14 cellular contexts compared by ENCODE assay signal in the genomic region with DNA sequence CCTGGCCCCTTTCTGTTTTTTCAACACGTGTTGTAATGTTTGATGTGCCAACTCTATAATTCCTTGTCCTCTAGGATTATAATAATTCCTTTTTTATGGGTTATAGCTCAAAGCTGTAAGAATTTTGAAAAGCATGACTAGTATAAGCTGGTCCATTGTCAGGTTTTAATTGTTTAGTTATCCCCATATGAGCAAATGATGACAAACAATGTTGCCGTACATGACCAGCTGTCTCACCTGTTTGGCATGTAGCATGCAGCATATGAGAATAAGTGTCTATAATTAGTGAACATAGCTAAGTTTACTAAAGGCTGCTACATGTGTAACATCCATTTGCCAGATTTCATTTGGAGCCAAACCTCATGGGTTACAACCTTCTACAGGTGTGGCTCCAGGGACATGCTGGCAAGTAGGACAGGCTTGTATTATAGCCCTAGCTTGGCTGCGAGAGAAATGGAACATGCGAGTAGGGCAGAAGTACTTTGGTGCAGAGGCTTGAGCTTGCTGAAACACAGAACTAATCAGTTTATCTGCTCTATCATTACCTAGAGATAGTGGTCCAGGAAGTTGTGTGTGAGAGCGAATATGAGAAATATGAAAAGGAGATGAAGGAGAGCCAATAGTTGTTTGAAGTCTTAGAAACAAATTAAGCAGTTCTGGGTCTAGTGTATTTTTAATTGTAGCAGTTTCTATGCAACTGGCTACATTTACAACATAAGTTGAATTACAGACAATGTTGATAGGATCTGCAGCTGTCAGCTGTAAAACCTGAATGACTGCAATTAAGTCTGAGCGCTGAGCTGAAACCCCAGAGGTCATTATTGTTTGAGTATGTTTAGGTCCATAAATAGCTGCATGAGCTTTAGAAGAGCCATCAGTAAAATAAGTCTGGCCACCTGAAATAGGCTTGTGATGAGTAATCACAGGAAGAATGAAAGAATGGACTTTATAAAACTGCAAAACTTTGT. TPM values are rescaled to one million over a fixed set of nuclear protein-coding genes. Genes with fewer than 3 reads are reported as not detected.
DNase-seq lines count a peak whose midpoint lies in the region; ATAC-seq and TF ChIP-seq lines count a peak whose summit lies in the region.
"Had no signal": no experiment of that assay in that cellular context is flagged by ENCODE, and none has a peak within 500 bp of the region (broad histone marks: within the 10 kb centered on the region; RNA-seq: fewer than 3 reads in every experiment).

No MANE protein-coding gene starts in this region.

- peaks cover 2% of the 10 kb centered on the region for H3K79me2 ChIP-seq in trophoblast cell (ENCODE audit: control insufficient read depth, insufficient read depth, low read length, poor library complexity)

- no peaks in the 10 kb centered on the region for H3K36me3 ChIP-seq in HEK293 (ENCODE audit: control insufficient read depth in 2 of 2, insufficient read depth in 1 of 2, low read length in 2 of 2)
- H3K36me3 ChIP-seq in trophoblast cell (ENCODE audit: control insufficient read depth in 1 of 2, insufficient read depth in 2 of 2, low read length in 2 of 2), result no peaks in the 10 kb centered on the region
- H3K36me3 ChIP-seq: thoracic aorta had no signal

- H3K4me3 ChIP-seq in HEK293 (ENCODE audit: low read depth, low read length) (no peak overlapping the region), trophoblast cell (ENCODE audit: low read depth, low read length) (no peak overlapping the region)
- H3K4me3 ChIP-seq: thoracic aorta had no signal

- H3K4me2 ChIP-seq in trophoblast cell (ENCODE audit: low read length), result peak overlapping the region; percentile 18

- no peak overlapping the region for H3K27ac Mint-ChIP-seq in stimulated activated memory B cell treated with anti-CD40 and anti-IgM and Interleukin-4, amounts not matched to agents 10 μg/mL and 1 μg/mL and 100 μg/mL, for 72 hours
- no peak overlapping the region for H3K27ac Mint-ChIP-seq in activated CD4-positive, alpha-beta T cell treated with anti-CD3 and anti-CD28 coated beads, Interleukin-2, amount 10 ng/mL, durations not matched to agents 7 days and 5 days
- H3K27ac Mint-ChIP-seq: activated CD4-positive, alpha-beta T cell treated with anti-CD3 and anti-CD28 coated beads for 36 hours had no signal

- DNase-seq in NCI-H146 (lab: John Stamatoyannopoulos, UW) (peak; percentile 83), trophoblast cell (peak; percentile 88 to 94)
- DNase-seq in activated CD4-positive, alpha-beta T cell treated with anti-CD3 and anti-CD28 coated beads, Interleukin-2, amount 10 ng/mL, durations not matched to agents 7 days and 5 days, result no peak
- DNase-seq: activated CD4-positive, alpha-beta T cell treated with anti-CD3 and anti-CD28 coated beads for 36 hours; activated T-cell treated with anti-CD3 and anti-CD28 coated beads, Interleukin-2, amount 50 U/mL, for 1 hour; caudate nucleus; GDM1; NCI-H446 had no signal

- H3K4me1 ChIP-seq in HEK293 (ENCODE audit: control insufficient read depth, insufficient read depth, low read length), result peaks cover 6% of the 10 kb centered on the region; the same call in 1 of the 2 replicates
- H3K4me1 ChIP-seq in trophoblast cell (ENCODE audit: control insufficient read depth in 1 of 2, insufficient read depth in 2 of 2, low read length in 2 of 2), result peaks cover 4 to 15% of the 10 kb centered on the region in 2 experiments

- no peak overlapping the region for H3K4ac ChIP-seq in trophoblast cell (ENCODE audit: low read depth, low read length)

- WGBS in trophoblast cell (ENCODE audit: extremely low coverage, insufficient coverage, insufficient read length), result 100% methylated on average over 1 of the region's 6 CpGs

- peak overlapping the region; percentile 53 for H4K8ac ChIP-seq in trophoblast cell (ENCODE audit: low read depth, low read length)

- ATAC-seq in stimulated activated memory B cell treated with anti-CD40 and anti-IgM and Interleukin-4, amounts not matched to agents 10 μg/mL and 1 μg/mL and 100 μg/mL, for 72 hours, result no peak
- ATAC-seq in GM19324 (IDR thresholded peaks at IDR 0.05; ENCODE audit: low FRiP score, unreplicated experiment), result no peak
- ATAC-seq: activated CD4-positive, alpha-beta T cell treated with anti-CD3 and anti-CD28 coated beads for 36 hours had no signal

- peaks cover 7% of the 10 kb centered on the region for H3K27me3 Mint-ChIP-seq in stimulated activated memory B cell treated with anti-CD40 and anti-IgM and Interleukin-4, amounts not matched to agents 10 μg/mL and 1 μg/mL and 100 μg/mL, for 72 hours
- peaks cover 62% of the 10 kb centered on the region for H3K27me3 Mint-ChIP-seq in activated CD4-positive, alpha-beta T cell treated with anti-CD3 and anti-CD28 coated beads, Interleukin-2, amount 10 ng/mL, durations not matched to agents 7 days and 5 days

- peak overlapping the region; percentile 74 for H4K91ac ChIP-seq in trophoblast cell (ENCODE audit: low read depth, low read length)

- no peaks in the 10 kb centered on the region for H3K4me1 Mint-ChIP-seq in stimulated activated memory B cell treated with anti-CD40 and anti-IgM and Interleukin-4, amounts not matched to agents 10 μg/mL and 1 μg/mL and 100 μg/mL, for 72 hours
- peaks cover 2% of the 10 kb centered on the region for H3K4me1 Mint-ChIP-seq in activated CD4-positive, alpha-beta T cell treated with anti-CD3 and anti-CD28 coated beads, Interleukin-2, amount 10 ng/mL, durations not matched to agents 7 days and 5 days
- H3K4me1 Mint-ChIP-seq: activated CD4-positive, alpha-beta T cell treated with anti-CD3 and anti-CD28 coated beads for 36 hours had no signal

- H3K79me1 ChIP-seq in trophoblast cell (ENCODE audit: low read length), result peaks cover 26% of the 10 kb centered on the region

- H3K27ac ChIP-seq in HEK293 (ENCODE audit: extremely low read depth, low read depth, low read length), result no peak overlapping the region
- peak overlapping the region; percentile 92 for H3K27ac ChIP-seq in VCaP
- H3K27ac ChIP-seq in trophoblast cell (ENCODE audit: low read depth, low read length), result peak overlapping the region; percentile 87
- H3K27ac ChIP-seq: C4-2B, thoracic aorta had no signal

- H3K9ac ChIP-seq in trophoblast cell (ENCODE audit: low read length), result no peak overlapping the region

- H4K12ac ChIP-seq in trophoblast cell (ENCODE audit: low read depth, low read length), result no peak overlapping the region

- H3K9me3 ChIP-seq in HEK293 (ENCODE audit: control insufficient read depth, insufficient read depth, low read depth, low read length) (no peaks in the 10 kb centered on the region), trophoblast cell (ENCODE audit: insufficient read depth, low read depth, low read length) (peaks cover 1% of the 10 kb centered on the region)
- H3K9me3 ChIP-seq: thoracic aorta had no signal

- peak overlapping the region; percentile 70 for H2BK12ac ChIP-seq in trophoblast cell (ENCODE audit: low read length)

- no peak overlapping the region for H2AK5ac ChIP-seq in trophoblast cell (ENCODE audit: low read length)

- POLR2A ChIA-PET in HEK293 (lab: Yijun Ruan, JAX), result interaction anchor here (0.6 to 0.9 kb wide), 2 partner anchors 194 to 443 kb away, joined by 3 to 4 read pairs; a partner anchor contains a TSS
- POLR2A ChIA-PET in activated CD4-positive, alpha-beta T cell treated with anti-CD3 and anti-CD28 coated beads, Interleukin-2, amount 10 ng/mL, durations not matched to agents 7 days and 5 days (lab: Charles Lee), result no interaction called here

- H2AFZ ChIP-seq in trophoblast cell (ENCODE audit: insufficient read depth, low read length, poor library complexity), result no peak overlapping the region

- H3K14ac ChIP-seq in trophoblast cell (ENCODE audit: low read length), result peak overlapping the region; percentile 76

- CTCF ChIA-PET in HEK293 (lab: Yijun Ruan, JAX), result interaction anchor here (0.5 to 1.0 kb wide), 4 partner anchors 14 to 1212 kb away, joined by 3 to 5 read pairs (median 3); no protein-coding TSS in a partner anchor
- CTCF ChIA-PET in activated CD4-positive, alpha-beta T cell treated with anti-CD3 and anti-CD28 coated beads, Interleukin-2, amount 10 ng/mL, durations not matched to agents 7 days and 5 days (lab: Charles Lee), result interaction anchor here (0.5 to 0.8 kb wide), 3 partner anchors 13 to 446 kb away, joined by 3 read pairs; no protein-coding TSS in a partner anchor

- H3K4me3 Mint-ChIP-seq in stimulated activated memory B cell treated with anti-CD40 and anti-IgM and Interleukin-4, amounts not matched to agents 10 μg/mL and 1 μg/mL and 100 μg/mL, for 72 hours, result no peak overlapping the region
- H3K4me3 Mint-ChIP-seq in activated CD4-positive, alpha-beta T cell treated with anti-CD3 and anti-CD28 coated beads, Interleukin-2, amount 10 ng/mL, durations not matched to agents 7 days and 5 days, result no peak overlapping the region
- H3K4me3 Mint-ChIP-seq: activated CD4-positive, alpha-beta T cell treated with anti-CD3 and anti-CD28 coated beads for 36 hours had no signal

- H3K23ac ChIP-seq in trophoblast cell (ENCODE audit: low read length), result no peak overlapping the region

- peak overlapping the region; percentile 72 for H2BK5ac ChIP-seq in trophoblast cell (ENCODE audit: low read depth, low read length, poor library complexity)

- peak overlapping the region; percentile 91 for H2BK120ac ChIP-seq in trophoblast cell (ENCODE audit: insufficient read depth, low read length, poor library complexity)

- no peaks in the 10 kb centered on the region for H3K36me3 Mint-ChIP-seq in stimulated activated memory B cell treated with anti-CD40 and anti-IgM and Interleukin-4, amounts not matched to agents 10 μg/mL and 1 μg/mL and 100 μg/mL, for 72 hours
- H3K36me3 Mint-ChIP-seq in activated CD4-positive, alpha-beta T cell treated with anti-CD3 and anti-CD28 coated beads, Interleukin-2, amount 10 ng/mL, durations not matched to agents 7 days and 5 days (ENCODE audit: low read depth), result no peaks in the 10 kb centered on the region

- H3K9me3 Mint-ChIP-seq in stimulated activated memory B cell treated with anti-CD40 and anti-IgM and Interleukin-4, amounts not matched to agents 10 μg/mL and 1 μg/mL and 100 μg/mL, for 72 hours, result peaks cover 5% of the 10 kb centered on the region
- H3K9me3 Mint-ChIP-seq in activated CD4-positive, alpha-beta T cell treated with anti-CD3 and anti-CD28 coated beads, Interleukin-2, amount 10 ng/mL, durations not matched to agents 7 days and 5 days, result no peaks in the 10 kb centered on the region

- no peak overlapping the region for H3K18ac ChIP-seq in trophoblast cell (ENCODE audit: low read length)

- TF ChIP-seq CTCF in HEK293 (tag by site-specific recombination; IDR thresholded peaks at IDR 0.05) (no peak), VCaP (conservative IDR thresholded peaks at IDR 0.05) (no peak)

- no peaks in the 10 kb centered on the region for H3K27me3 ChIP-seq in trophoblast cell (ENCODE audit: insufficient read depth, low read length)

RNA-seq across cellular contexts. Expression of a gene that starts 22.6 kb away (rescaled TPM):
- polyA plus RNA-seq in trophoblast cell (2013), result 23.3 and 23.4 TPM in 2 replicates
- total RNA-seq in activated CD4-positive, alpha-beta T cell treated with anti-CD3 and anti-CD28 coated beads, Interleukin-2, amount 10 ng/mL, durations not matched to agents 7 days and 5 days, result 10 to 100 TPM; 43.7 to 47.6 TPM

RNA-seq across cellular contexts. Expression of a gene that starts 52.7 kb away (rescaled TPM):
- polyA plus RNA-seq in trophoblast cell (2013), result 31.9 and 35.0 TPM in 2 replicates
- under 1 TPM; 0.27 to 0.35 TPM for total RNA-seq in activated CD4-positive, alpha-beta T cell treated with anti-CD3 and anti-CD28 coated beads, Interleukin-2, amount 10 ng/mL, durations not matched to agents 7 days and 5 days
